Comparison of ENCODE assay signal across 23 cellular contexts in genomic region chr7:107539824-107540223, GRCh38.
"Had no signal": no experiment of that assay in that cellular context is flagged by ENCODE, and none has a peak within 500 bp of the region (broad histone marks: within the 10 kb centered on the region; RNA-seq: fewer than 3 reads in every experiment).

No MANE protein-coding gene starts in this region.

- H3K9me3 ChIP-seq: neutrophil, sigmoid colon had no signal

- H3K9ac ChIP-seq: parathyroid adenoma had no signal

- H3K27ac ChIP-seq: adrenal gland, breast epithelium, esophagus muscularis mucosa, heart right ventricle, neutrophil, parathyroid adenoma, sigmoid colon, stomach had no signal

- ATAC-seq: activated CD8-positive, alpha-beta T cell treated with anti-CD3 and anti-CD28 coated beads, Interleukin-2, amount 10 ng/mL, durations not matched to agents 7 days and 5 days; activated naive CD4-positive, alpha-beta T cell treated with anti-CD3 and anti-CD28 coated beads, Interleukin-2, amount 50 U/mL, for 72 hours; heart right ventricle; naive thymus-derived CD8-positive, alpha-beta T cell; stimulated activated effector memory CD8-positive, alpha-beta T cell treated with anti-CD3 and anti-CD28 coated beads, Interleukin-12 subunit alpha, Interleukin-12 subunit beta, amount 100 ng/mL, for 72 hours had no signal

- H3K4me3 Mint-ChIP-seq: activated B cell treated with CpG ODN at 0.5 μM for 24 hours; activated CD4-positive, alpha-beta T cell treated with anti-CD3 and anti-CD28 coated beads, Interleukin-2, amount 10 ng/mL, durations not matched to agents 24 days and 14 days; activated CD8-positive, alpha-beta T cell treated with anti-CD3 and anti-CD28 coated beads, Interleukin-2, amount 10 ng/mL, durations not matched to agents 7 days and 5 days; activated T-cell treated with anti-CD3 and anti-CD28 coated beads, Interleukin-2, amount 50 U/mL, for 24 hours; immature natural killer cell; naive thymus-derived CD8-positive, alpha-beta T cell; stimulated activated effector memory CD8-positive, alpha-beta T cell treated with anti-CD3 and anti-CD28 coated beads, Interleukin-12 subunit alpha, Interleukin-12 subunit beta, amount 100 ng/mL, for 72 hours; T-helper 2 cell treated with Interferon-gamma antibody and Interleukin-4, amounts not matched to agents 5 μg/mL and 100 μg/mL, for 36 hours had no signal

- H3K4me1 ChIP-seq: adrenal gland, breast epithelium, esophagus muscularis mucosa, parathyroid adenoma, sigmoid colon had no signal

- H3K27me3 Mint-ChIP-seq: activated B cell treated with CpG ODN at 0.5 μM for 24 hours; activated CD4-positive, alpha-beta T cell treated with anti-CD3 and anti-CD28 coated beads, Interleukin-2, amount 10 ng/mL, durations not matched to agents 24 days and 14 days; activated T-cell treated with anti-CD3 and anti-CD28 coated beads, Interleukin-2, amount 50 U/mL, for 24 hours; naive thymus-derived CD8-positive, alpha-beta T cell had no signal

- H3K4me3 ChIP-seq: adrenal gland, breast epithelium, esophagus muscularis mucosa, heart right ventricle, sigmoid colon, stomach had no signal

- H2AFZ ChIP-seq: parathyroid adenoma had no signal

- H3K27me3 ChIP-seq: adrenal gland, breast epithelium, esophagus muscularis mucosa, heart right ventricle, neutrophil, sigmoid colon, stomach had no signal

- DNase-seq: activated B cell treated with CpG ODN at 0.5 μM for 24 hours; activated CD4-positive, alpha-beta T cell treated with anti-CD3 and anti-CD28 coated beads, Interleukin-2, amount 10 ng/mL, durations not matched to agents 24 days and 14 days; activated CD8-positive, alpha-beta T cell treated with anti-CD3 and anti-CD28 coated beads, Interleukin-2, amount 10 ng/mL, durations not matched to agents 7 days and 5 days; activated gamma-delta T cell; activated T-cell treated with anti-CD3 and anti-CD28 coated beads, Interleukin-2, amount 50 U/mL, for 24 hours; adrenal gland; cerebellar nuclear complex; cortex of kidney; heart right ventricle; immature natural killer cell; mesenchymal stem cell; naive thymus-derived CD8-positive, alpha-beta T cell; sigmoid colon; stimulated activated CD4-positive, alpha-beta T cell treated with anti-CD3 and anti-CD28 coated beads, Interleukin-4, amount 100 ng/mL, for 24 hours; stomach; trophoblast cell had no signal

- H3K27ac Mint-ChIP-seq: activated B cell treated with CpG ODN at 0.5 μM for 24 hours; activated CD4-positive, alpha-beta T cell treated with anti-CD3 and anti-CD28 coated beads, Interleukin-2, amount 10 ng/mL, durations not matched to agents 24 days and 14 days; activated CD8-positive, alpha-beta T cell treated with anti-CD3 and anti-CD28 coated beads, Interleukin-2, amount 10 ng/mL, durations not matched to agents 7 days and 5 days; activated naive CD4-positive, alpha-beta T cell treated with anti-CD3 and anti-CD28 coated beads, Interleukin-2, amount 50 U/mL, for 72 hours; activated T-cell treated with anti-CD3 and anti-CD28 coated beads, Interleukin-2, amount 50 U/mL, for 24 hours; immature natural killer cell; stimulated activated effector memory CD8-positive, alpha-beta T cell treated with anti-CD3 and anti-CD28 coated beads, Interleukin-12 subunit alpha, Interleukin-12 subunit beta, amount 100 ng/mL, for 72 hours; T-helper 2 cell treated with Interferon-gamma antibody and Interleukin-4, amounts not matched to agents 5 μg/mL and 100 μg/mL, for 36 hours had no signal

- H3K36me3 ChIP-seq: adrenal gland, breast epithelium had no signal
